Comparison of ENCODE assay signal across 12 cellular contexts in genomic region chr9:129441852-129442251, GRCh38.
"Had no signal": no experiment of that assay in that cellular context is flagged by ENCODE, and none has a peak within 500 bp of the region (broad histone marks: within the 10 kb centered on the region; RNA-seq: fewer than 3 reads in every experiment).

No MANE protein-coding gene starts in this region.

- H3K9me3 Mint-ChIP-seq: activated T-cell treated with anti-CD3 and anti-CD28 coated beads, Interleukin-2, amount 50 U/mL, for 4 hours had no signal

- H3K27me3 ChIP-seq: thyroid gland had no signal

- DNase-seq: activated CD4-positive, alpha-beta T cell treated with anti-CD3 and anti-CD28 coated beads, Interleukin-2, amount 50 U/mL, for 48 hours; activated CD4-positive, CD25-positive, alpha-beta regulatory T cell treated with anti-CD3 and anti-CD28 coated beads, Interleukin-2, amount 50 U/mL, for 72 hours; activated effector memory CD4-positive, alpha-beta T cell treated with anti-CD3 and anti-CD28 coated beads, Interleukin-2, amount 50 U/mL, for 16 hours; activated naive CD8-positive, alpha-beta T cell treated with anti-CD3 and anti-CD28 coated beads for 36 hours; activated T-cell treated with anti-CD3 and anti-CD28 coated beads, Interleukin-2, amount 50 U/mL, for 4 hours; foreskin keratinocyte; left ventricle myocardium inferior had no signal

- H3K36me3 ChIP-seq: left ventricle myocardium inferior, neutrophil, thyroid gland had no signal

- H3K27ac ChIP-seq: foreskin keratinocyte, left ventricle myocardium inferior, neutrophil had no signal

- H3K4me2 ChIP-seq: smooth muscle cell had no signal

- H3K4me3 Mint-ChIP-seq: activated naive CD8-positive, alpha-beta T cell treated with anti-CD3 and anti-CD28 coated beads for 36 hours; activated T-cell treated with anti-CD3 and anti-CD28 coated beads, Interleukin-2, amount 50 U/mL, for 4 hours; memory B cell had no signal

- H3K9me3 ChIP-seq: neutrophil, thyroid gland had no signal

- ATAC-seq: activated T-cell treated with anti-CD3 and anti-CD28 coated beads, Interleukin-2, amount 50 U/mL, for 4 hours; foreskin keratinocyte; right cardiac atrium had no signal

- H3K4me3 ChIP-seq: left ventricle myocardium inferior, smooth muscle cell, thyroid gland had no signal

- H3K4me1 ChIP-seq: foreskin keratinocyte had no signal

- H3K27ac Mint-ChIP-seq: activated naive CD8-positive, alpha-beta T cell treated with anti-CD3 and anti-CD28 coated beads for 36 hours; memory B cell had no signal
